In genomic region chr2:62672601-62673000, GRCh38 we compare ENCODE assay signal across 11 cellular contexts. TPM values are rescaled to one million over a fixed set of nuclear protein-coding genes. Genes with fewer than 3 reads are reported as not detected.
A peak's percentile ranks its signal among the peaks of the same experiment; 100 is the strongest.
DNase-seq lines count a peak whose midpoint lies in the region; ATAC-seq and TF ChIP-seq lines count a peak whose summit lies in the region.
"Had no signal": no experiment of that assay in that cellular context is flagged by ENCODE, and none has a peak within 500 bp of the region (broad histone marks: within the 10 kb centered on the region; RNA-seq: fewer than 3 reads in every experiment).

No MANE protein-coding gene starts in this region.

- TF ChIP-seq CTCF in HFFc6 (IDR thresholded peaks at IDR 0.05) (no peak), body of pancreas (IDR thresholded peaks at IDR 0.05) (no peak), thyroid gland (IDR thresholded peaks at IDR 0.05) (no peak), mucosa of descending colon (IDR thresholded peaks at IDR 0.05) (no peak)

- H3K4me1 Mint-ChIP-seq in HFFc6 (ENCODE audit: low read depth) (0 out of 2 replicates have a peak, but pooled peaks cover 7% of the 10 kb centered on the region), T-cell (no peaks in the 10 kb centered on the region)
- H3K4me1 Mint-ChIP-seq in activated T-helper 1 cell treated with anti-CD3 and anti-CD28 coated beads, Interleukin-12 subunit alpha, Interleukin-12 subunit beta, Interleukin-2, Interleukin-4 antibody, amounts not matched to agents 30 ng/mL and 10 ng/mL and 1 ng/mL, durations not matched to agents 14 hours and 24 hours and 36 hours (ENCODE audit: low read depth) = no peaks in the 10 kb centered on the region

- H3K9me3 Mint-ChIP-seq in HFFc6 (no peaks in the 10 kb centered on the region), T-cell (no peaks in the 10 kb centered on the region)
- H3K9me3 Mint-ChIP-seq in activated T-helper 1 cell treated with anti-CD3 and anti-CD28 coated beads, Interleukin-12 subunit alpha, Interleukin-12 subunit beta, Interleukin-2, Interleukin-4 antibody, amounts not matched to agents 30 ng/mL and 10 ng/mL and 1 ng/mL, durations not matched to agents 14 hours and 24 hours and 36 hours = no peaks in the 10 kb centered on the region

- TF ChIP-seq POLR2A in body of pancreas (IDR thresholded peaks at IDR 0.05) = no peak
- no peak for TF ChIP-seq POLR2A in thyroid gland (IDR thresholded peaks at IDR 0.05)

- H3K36me3 ChIP-seq in body of pancreas (replicated peaks in 1 of 2; ENCODE audit: insufficient read depth in 1 of 2, low read depth in 2 of 2) (no peaks in the 10 kb centered on the region), thyroid gland (no peaks in the 10 kb centered on the region), mucosa of descending colon (ENCODE audit: low read depth) (no peaks in the 10 kb centered on the region)

- H3K27ac ChIP-seq in body of pancreas (peak overlapping the region in 2 of 4 donors; percentile 32 to 35), thyroid gland (peak overlapping the region; percentile 28 to 50 (median 46))

- 61 to 75% methylated on average over 1 of the region's 1 CpG for WGBS in body of pancreas, 2 donors
- 31 to 44% methylated on average over 1 of the region's 1 CpG for WGBS in thyroid gland, 2 donors

- H3K27me3 ChIP-seq in body of pancreas = no peaks in the 10 kb centered on the region
- H3K27me3 ChIP-seq in thyroid gland = no peaks in the 10 kb centered on the region

- H3K4me3 ChIP-seq in body of pancreas (no peak overlapping the region), thyroid gland (replicated peaks in 1 of 3) (no peak overlapping the region), mucosa of descending colon (no peak overlapping the region)

- H3K27ac Mint-ChIP-seq in HFFc6 (peak overlapping the region; percentile 74), T-cell (no peak overlapping the region)
- H3K27ac Mint-ChIP-seq in activated T-helper 1 cell treated with anti-CD3 and anti-CD28 coated beads, Interleukin-12 subunit alpha, Interleukin-12 subunit beta, Interleukin-2, Interleukin-4 antibody, amounts not matched to agents 30 ng/mL and 10 ng/mL and 1 ng/mL, durations not matched to agents 14 hours and 24 hours and 36 hours = no peak overlapping the region

- DNase-seq in HFFc6 (peak; percentile 59), body of pancreas (peak in 2 of 4 donors; percentile 16 to 26), iPS-NIHi7 (ENCODE audit: extremely low spot score) (peak; percentile 85), thyroid gland (peak; percentile 77 to 78), mucosa of descending colon (no peak), activated gamma-delta T cell treated with Interleukin-2 at 50 U/mL for 16 hours (no peak), T-cell (no peak)
- no peak for DNase-seq in activated T-helper 1 cell treated with anti-CD3 and anti-CD28 coated beads, Interleukin-12 subunit alpha, Interleukin-12 subunit beta, Interleukin-2, Interleukin-4 antibody, amounts not matched to agents 30 ng/mL and 10 ng/mL and 1 ng/mL, durations not matched to agents 14 hours and 24 hours and 36 hours (ENCODE audit: low spot score)
- DNase-seq: activated CD8-positive, alpha-beta memory T cell treated with anti-CD3 and anti-CD28 coated beads, Interleukin-2, amount 50 U/mL, for 4 hours; effector CD8-positive, alpha-beta T cell; NCI-H187 had no signal

- H3K27me3 Mint-ChIP-seq in HFFc6 (ENCODE audit: insufficient read depth) = peaks cover 2% of the 10 kb centered on the region; the same call in 1 of the 2 replicates
- no peaks in the 10 kb centered on the region for H3K27me3 Mint-ChIP-seq in activated T-helper 1 cell treated with anti-CD3 and anti-CD28 coated beads, Interleukin-12 subunit alpha, Interleukin-12 subunit beta, Interleukin-2, Interleukin-4 antibody, amounts not matched to agents 30 ng/mL and 10 ng/mL and 1 ng/mL, durations not matched to agents 14 hours and 24 hours and 36 hours (ENCODE audit: insufficient read depth)
- peaks cover 0 to 1% of the 10 kb centered on the region in 2 donors for H3K27me3 Mint-ChIP-seq in T-cell

- CTCF ChIA-PET in T-cell (lab: Charles Lee) = no interaction called here

- H3K4me1 ChIP-seq in body of pancreas (peaks cover 15% of the 10 kb centered on the region), thyroid gland (peaks cover 9 to 21% of the 10 kb centered on the region in 2 donors), mucosa of descending colon (ENCODE audit: low read depth) (no peaks in the 10 kb centered on the region)

- intact Hi-C loops in body of pancreas (cut with DNase I) (no loop called here), thyroid gland (cut with DNase I) (no loop called here), mucosa of descending colon (cut with DNase I, micrococcal nuclease) (no loop called here)
- intact Hi-C loops in activated T-helper 1 cell treated with anti-CD3 and anti-CD28 coated beads, Interleukin-12 subunit alpha, Interleukin-12 subunit beta, Interleukin-2, Interleukin-4 antibody, amounts not matched to agents 30 ng/mL and 10 ng/mL and 1 ng/mL, durations not matched to agents 14 hours and 24 hours and 36 hours (cut with micrococcal nuclease) = no loop called here

- H3K9me3 ChIP-seq in body of pancreas (no peaks in the 10 kb centered on the region), thyroid gland (no peaks in the 10 kb centered on the region), mucosa of descending colon (no peaks in the 10 kb centered on the region)

- POLR2A ChIA-PET in T-cell (lab: Charles Lee) = no interaction called here

- H3K4me3 Mint-ChIP-seq in HFFc6 (peak overlapping the region; percentile 49), T-cell (no peak overlapping the region)
- H3K4me3 Mint-ChIP-seq in activated T-helper 1 cell treated with anti-CD3 and anti-CD28 coated beads, Interleukin-12 subunit alpha, Interleukin-12 subunit beta, Interleukin-2, Interleukin-4 antibody, amounts not matched to agents 30 ng/mL and 10 ng/mL and 1 ng/mL, durations not matched to agents 14 hours and 24 hours and 36 hours = no peak overlapping the region

- H3K36me3 Mint-ChIP-seq in HFFc6 (ENCODE audit: low read depth) = no peaks in the 10 kb centered on the region
- H3K36me3 Mint-ChIP-seq in activated T-helper 1 cell treated with anti-CD3 and anti-CD28 coated beads, Interleukin-12 subunit alpha, Interleukin-12 subunit beta, Interleukin-2, Interleukin-4 antibody, amounts not matched to agents 30 ng/mL and 10 ng/mL and 1 ng/mL, durations not matched to agents 14 hours and 24 hours and 36 hours (ENCODE audit: low read depth) = no peaks in the 10 kb centered on the region
- no peaks in the 10 kb centered on the region for H3K36me3 Mint-ChIP-seq in T-cell

- ATAC-seq in body of pancreas = peak; percentile 76
- no peak for ATAC-seq in mucosa of descending colon
- no peak for ATAC-seq in T-cell (replicated peaks in 1 of 4)

RNA-seq across cellular contexts. Expression of gene EHBP1, which starts 32.9 kb away (rescaled TPM):
- total RNA-seq in HFFc6 (2021; fragmentation: NEBNext Ultra II Directional; extraction: Animal tissue kit (Norgen Biotek cat#: 25700)) = 10 to 100 TPM; 72.7 to 87.3 (median 80.6) TPM
- total RNA-seq in body of pancreas = 10 to 100 TPM; 43.6 to 45.8 TPM
- 10 to 100 TPM; 49.9 to 68.8 (median 57.0) TPM for total RNA-seq in thyroid gland
- total RNA-seq in mucosa of descending colon = 100 to 1,000 TPM in 1 of 3 donors, 10 to 100 TPM in 2; 26.9 to 136 (median 28.2) TPM
- total RNA-seq in activated T-helper 1 cell treated with anti-CD3 and anti-CD28 coated beads, Interleukin-12 subunit alpha, Interleukin-12 subunit beta, Interleukin-2, Interleukin-4 antibody, amounts not matched to agents 30 ng/mL and 10 ng/mL and 1 ng/mL, durations not matched to agents 14 hours and 24 hours and 36 hours = 23.7 and 24.4 TPM in 2 replicates
- total RNA-seq in T-cell = 10 to 100 TPM; 22.1 to 28.7 (median 26.1) TPM

Comparison
In these comparisons a context has a peak if more than half of its experiments do, and no peak if none do; other contexts are left out.
1. DNase-seq: peak in HFFc6 (single experiment), iPS-NIHi7 (single experiment) and thyroid gland (2 of 2); none in mucosa of descending colon (0 of 3), activated gamma-delta T cell treated with Interleukin-2 at 50 U/mL for 16 hours (single experiment), activated T-helper 1 cell treated with anti-CD3 and anti-CD28 coated beads, Interleukin-12 subunit alpha, Interleukin-12 subunit beta, Interleukin-2, Interleukin-4 antibody, amounts not matched to agents 30 ng/mL and 10 ng/mL and 1 ng/mL, durations not matched to agents 14 hours and 24 hours and 36 hours (single experiment) and T-cell (0 of 34).